ENCODE assay signal across 9 cellular contexts in the genomic region with DNA sequence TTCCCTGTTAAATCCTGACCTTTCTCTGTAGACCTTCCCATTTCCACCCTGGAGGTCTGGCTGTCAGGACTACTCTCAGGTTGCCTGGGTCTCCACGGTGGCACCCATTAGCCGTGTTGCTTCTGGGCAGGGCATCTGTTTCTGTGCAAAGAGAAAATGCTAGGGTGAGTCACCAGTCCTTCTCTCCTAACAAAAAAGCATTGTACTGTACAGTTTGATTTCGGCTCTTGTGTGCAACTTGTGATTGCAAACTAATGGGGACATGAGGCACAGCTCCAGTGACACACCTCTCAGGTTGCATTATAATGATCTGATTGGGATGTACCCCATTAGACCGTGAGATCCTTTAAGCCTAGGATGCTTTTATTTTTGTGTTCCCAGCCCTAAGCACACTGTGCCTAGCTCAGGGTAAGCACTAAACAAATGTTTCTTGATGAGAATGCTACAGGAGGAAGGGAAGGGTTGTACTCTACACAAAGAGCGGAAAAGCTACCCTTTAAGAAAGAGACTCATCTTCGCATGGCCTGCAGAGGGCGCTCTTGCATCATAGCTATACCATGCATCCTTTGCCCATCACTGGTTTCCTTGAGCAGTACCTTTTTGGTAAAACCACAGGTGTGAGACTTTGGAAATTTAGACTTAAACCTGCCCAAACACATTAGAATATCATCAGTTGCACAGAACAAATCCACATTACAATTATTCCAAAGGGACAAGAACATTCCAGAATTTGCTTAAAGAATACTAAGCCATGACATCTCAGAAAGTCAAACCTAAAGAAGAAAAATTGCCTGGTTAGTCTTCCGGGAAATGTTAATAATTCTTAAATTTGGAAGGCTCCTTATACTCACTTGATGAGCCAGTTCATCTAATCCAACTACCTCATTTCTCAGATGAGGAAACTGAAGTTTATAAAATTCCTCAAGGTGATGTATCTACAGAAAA.
DNase-seq lines count a peak whose midpoint lies in the region; ATAC-seq, FAIRE-seq and TF ChIP-seq lines count a peak whose summit lies in the region.
"Had no signal": no experiment of that assay in that cellular context is flagged by ENCODE, and none has a peak within 500 bp of the region (broad histone marks: within the 10 kb centered on the region; RNA-seq: fewer than 3 reads in every experiment).

No MANE protein-coding gene starts in this region.

- no peaks in the 10 kb centered on the region for H3K36me3 ChIP-seq in WERI-Rb-1

- H3K27ac ChIP-seq in WERI-Rb-1, result no peak overlapping the region

- H3K9me3 ChIP-seq in WERI-Rb-1 (ENCODE audit: severe bottlenecking), result no peaks in the 10 kb centered on the region

- no peak overlapping the region for H3K4me3 ChIP-seq in WERI-Rb-1 (ENCODE audit: low read depth, low read length)

- peak; percentile 70 for DNase-seq in D341Med (ENCODE audit: low spot score)
- peak; percentile 14 for DNase-seq in NCI-H2029 treated with DMSO at 0.1 percent for 48 hours (lab: John Stamatoyannopoulos, UW)
- DNase-seq in WERI-Rb-1, result peak; percentile 39
- DNase-seq in T47D (ENCODE audit: low read depth in 1 of 2, low spot score in 1 of 2), result peak; percentile 37 to 76
- peak; percentile 57 to 70 (median 64) for DNase-seq in stimulated activated CD4-positive, alpha-beta T cell treated with anti-CD3 and anti-CD28 coated beads, Interleukin-1b, Interleukin-23, amount 100 ng/mL, for 24 hours (ENCODE audit: low read depth in 4 of 4, low spot score in 1 of 4)

- H3K27me3 ChIP-seq in WERI-Rb-1 (ENCODE audit: insufficient read depth, low read depth, severe bottlenecking), result no peaks in the 10 kb centered on the region

- peak; percentile 52 for ATAC-seq in GM21825 (IDR thresholded peaks at IDR 0.05; ENCODE audit: unreplicated experiment)
- no peak for ATAC-seq in HG02973 (IDR thresholded peaks at IDR 0.05; ENCODE audit: unreplicated experiment)

- peak; percentile 69 for FAIRE-seq in islet of Langerhans (lab: Jason Lieb, UNC)
- FAIRE-seq: colon had no signal

- in situ Hi-C loops in T47D (cut with HindIII; ENCODE audit: low pct_unique_long_range_greater_than_20kb, low sequenced_read_pairs), result no loop called here

- TF ChIP-seq CTCF in WERI-Rb-1 (IDR thresholded peaks at IDR 0.05; ENCODE audit: low read depth, low read length), result peak; percentile 75

Comparison
In these comparisons a context has a peak if more than half of its experiments do, and no peak if none do; other contexts are left out.
1. DNase-seq: peak in every context shown above with its lines; median percentile 70 in D341Med; 64 in stimulated activated CD4-positive, alpha-beta T cell treated with anti-CD3 and anti-CD28 coated beads, Interleukin-1b, Interleukin-23, amount 100 ng/mL, for 24 hours; 56 in T47D; 39 in WERI-Rb-1; 14 in NCI-H2029 treated with DMSO at 0.1 percent for 48 hours.